In the genomic region with DNA sequence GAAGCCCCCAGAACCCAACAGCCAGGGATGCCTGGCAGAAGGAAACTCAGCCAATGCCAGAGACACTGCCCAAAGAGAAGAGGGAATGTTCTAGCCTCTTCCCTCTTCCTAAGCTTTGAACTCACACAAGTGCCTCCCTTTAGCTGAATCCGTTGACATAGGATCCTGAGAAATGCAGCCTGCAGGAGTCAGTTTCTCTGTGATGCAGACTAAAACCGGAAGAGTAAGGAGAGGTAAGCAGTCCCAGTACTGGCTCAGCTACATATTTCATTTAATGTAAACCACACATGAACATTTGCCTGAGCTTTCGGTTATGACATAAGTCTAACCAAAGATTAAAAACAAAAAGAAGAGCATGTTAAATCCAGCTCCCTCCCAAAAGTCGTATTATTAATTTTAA, we compare ENCODE assay signal across 21 cellular contexts.
DNase-seq lines count a peak whose midpoint lies in the region; ATAC-seq and TF ChIP-seq lines count a peak whose summit lies in the region.
"Had no signal": no experiment of that assay in that cellular context is flagged by ENCODE, and none has a peak within 500 bp of the region (broad histone marks: within the 10 kb centered on the region; RNA-seq: fewer than 3 reads in every experiment).

No MANE protein-coding gene starts in this region.

- H3K4me3 ChIP-seq in H7 (ENCODE audit: insufficient read depth, low read depth, low read length) (no peak overlapping the region), trophoblast cell (ENCODE audit: low read depth, low read length) (no peak overlapping the region), BE2C (ENCODE audit: low read depth, low read length) (no peak overlapping the region)
- H3K4me3 ChIP-seq: SJCRH30 had no signal

- no peak overlapping the region for H2BK120ac ChIP-seq in trophoblast cell (ENCODE audit: insufficient read depth, low read length, poor library complexity)

- H2AK5ac ChIP-seq in trophoblast cell (ENCODE audit: low read length): no peak overlapping the region

- no peak overlapping the region for H3K4me2 ChIP-seq in trophoblast cell (ENCODE audit: low read length)

- no peak overlapping the region for H3K18ac ChIP-seq in trophoblast cell (ENCODE audit: low read length)

- H2BK12ac ChIP-seq in trophoblast cell (ENCODE audit: low read length): no peak overlapping the region

- peak overlapping the region; percentile 71 for H2AFZ ChIP-seq in trophoblast cell (ENCODE audit: insufficient read depth, low read length, poor library complexity)

- H3K27ac ChIP-seq in trophoblast cell (ENCODE audit: low read depth, low read length): no peak overlapping the region
- H3K27ac ChIP-seq: SJCRH30 had no signal

- H3K27me3 Mint-ChIP-seq in WTC11 (ENCODE audit: low read depth): no peaks in the 10 kb centered on the region
- H3K27me3 Mint-ChIP-seq in chondrocyte (ENCODE audit: low read depth): peaks cover 3% of the 10 kb centered on the region
- H3K27me3 Mint-ChIP-seq: B cell had no signal

- H3K4me1 ChIP-seq in trophoblast cell (ENCODE audit: control insufficient read depth in 1 of 2, insufficient read depth in 2 of 2, low read length in 2 of 2): no peaks in the 10 kb centered on the region
- H3K4me1 ChIP-seq in BE2C: peaks cover 11% of the 10 kb centered on the region; the same call in 1 of the 2 replicates
- H3K4me1 ChIP-seq: SJCRH30 had no signal

- H3K36me3 Mint-ChIP-seq in WTC11: no peaks in the 10 kb centered on the region; the same call in 1 of the 2 replicates
- no peaks in the 10 kb centered on the region for H3K36me3 Mint-ChIP-seq in chondrocyte (ENCODE audit: low read depth)

- peak overlapping the region; percentile 19 for H3K27ac Mint-ChIP-seq in WTC11
- H3K27ac Mint-ChIP-seq in chondrocyte (ENCODE audit: unreplicated experiment): no peak overlapping the region
- H3K27ac Mint-ChIP-seq: B cell had no signal

- DNase-seq in H7: peak; percentile 19
- no peak for DNase-seq in WTC11 (ENCODE audit: low spot score)
- DNase-seq in iPS-NIHi7 (ENCODE audit: extremely low spot score): peak; percentile 18
- no peak for DNase-seq in trophoblast cell
- DNase-seq in GF-D8 (lab: John Stamatoyannopoulos, UW): no peak
- no peak for DNase-seq in BE2C
- no peak for DNase-seq in chondrocyte (ENCODE audit: low spot score)
- DNase-seq: Calu3, DND-41, GOT3, Karpas-422, NCI-H1105, NCI-H1436 treated with DMSO at 0.1 percent for 48 hours, NCI-H1930, NCI-H446 treated with DMSO at 0.1 percent for 48 hours, NCI-H526, OCI-M1, SJCRH30, T-helper 2 cell had no signal

- H3K9me3 Mint-ChIP-seq in WTC11 (no peaks in the 10 kb centered on the region), chondrocyte (ENCODE audit: low read depth) (no peaks in the 10 kb centered on the region)

- no peaks in the 10 kb centered on the region for H3K79me1 ChIP-seq in trophoblast cell (ENCODE audit: low read length)

- H3K14ac ChIP-seq in trophoblast cell (ENCODE audit: low read length): no peak overlapping the region

- H3K36me3 ChIP-seq in H7 (replicated peaks; ENCODE audit: control insufficient read depth, insufficient read depth, low read length) (no peaks in the 10 kb centered on the region), trophoblast cell (ENCODE audit: control insufficient read depth in 1 of 2, insufficient read depth in 2 of 2, low read length in 2 of 2) (no peaks in the 10 kb centered on the region), BE2C (no peaks in the 10 kb centered on the region)
- H3K36me3 ChIP-seq: SJCRH30 had no signal

- no peak overlapping the region for H3K23ac ChIP-seq in trophoblast cell (ENCODE audit: low read length)

- WGBS in trophoblast cell (ENCODE audit: extremely low coverage, insufficient coverage, insufficient read length): no CpG with 5 or more reads among the region's 4 CpGs

- no peak overlapping the region for H3K4ac ChIP-seq in trophoblast cell (ENCODE audit: low read depth, low read length)

- no peak overlapping the region for H2BK5ac ChIP-seq in trophoblast cell (ENCODE audit: low read depth, low read length, poor library complexity)

- H4K12ac ChIP-seq in trophoblast cell (ENCODE audit: low read depth, low read length): no peak overlapping the region

- H3K9ac ChIP-seq in trophoblast cell (ENCODE audit: low read length): no peak overlapping the region

- CTCF ChIA-PET in WTC11 (lab: Charles Lee): no interaction called here

- H4K8ac ChIP-seq in trophoblast cell (ENCODE audit: low read depth, low read length): no peak overlapping the region

- peaks cover 29% of the 10 kb centered on the region for H3K4me1 Mint-ChIP-seq in WTC11
- H3K4me1 Mint-ChIP-seq in chondrocyte (ENCODE audit: low read depth): peaks cover 3% of the 10 kb centered on the region
- H3K4me1 Mint-ChIP-seq: B cell had no signal

- H3K79me2 ChIP-seq in trophoblast cell (ENCODE audit: control insufficient read depth, insufficient read depth, low read length, poor library complexity): no peaks in the 10 kb centered on the region

- H3K4me3 Mint-ChIP-seq in WTC11 (no peak overlapping the region), chondrocyte (ENCODE audit: unreplicated experiment) (no peak overlapping the region)
- H3K4me3 Mint-ChIP-seq: B cell had no signal

- H4K91ac ChIP-seq in trophoblast cell (ENCODE audit: low read depth, low read length): no peak overlapping the region

- POLR2A ChIA-PET in WTC11 (lab: Charles Lee): no interaction called here

- H3K9me3 ChIP-seq in trophoblast cell (ENCODE audit: insufficient read depth, low read depth, low read length) (no peaks in the 10 kb centered on the region), BE2C (no peaks in the 10 kb centered on the region)
- H3K9me3 ChIP-seq: SJCRH30 had no signal

- no peaks in the 10 kb centered on the region for H3K27me3 ChIP-seq in H7 (ENCODE audit: control insufficient read depth, insufficient read depth, low read length)
- no peaks in the 10 kb centered on the region for H3K27me3 ChIP-seq in trophoblast cell (ENCODE audit: insufficient read depth, low read length)
- no peaks in the 10 kb centered on the region for H3K27me3 ChIP-seq in BE2C
- H3K27me3 ChIP-seq: SJCRH30 had no signal

- no peak for TF ChIP-seq CTCF in WTC11 (IDR thresholded peaks at IDR 0.05)
- no peak for TF ChIP-seq CTCF in BE2C (IDR thresholded peaks at IDR 0.05; ENCODE audit: low read depth, low read length)
- TF ChIP-seq CTCF in chondrocyte (IDR thresholded peaks at IDR 0.05): no peak

- peak; percentile 71 for ATAC-seq in WTC11
- ATAC-seq: SK-N-SH treated with all-trans-retinoic acid at 6 μM for 48 hours had no signal

TF ChIP-seq in WTC11, 78 proteins besides CTCF, POLR2A, EP300 and RAD21 (continues in another document):
- TF ChIP-seq, protein P1, sequence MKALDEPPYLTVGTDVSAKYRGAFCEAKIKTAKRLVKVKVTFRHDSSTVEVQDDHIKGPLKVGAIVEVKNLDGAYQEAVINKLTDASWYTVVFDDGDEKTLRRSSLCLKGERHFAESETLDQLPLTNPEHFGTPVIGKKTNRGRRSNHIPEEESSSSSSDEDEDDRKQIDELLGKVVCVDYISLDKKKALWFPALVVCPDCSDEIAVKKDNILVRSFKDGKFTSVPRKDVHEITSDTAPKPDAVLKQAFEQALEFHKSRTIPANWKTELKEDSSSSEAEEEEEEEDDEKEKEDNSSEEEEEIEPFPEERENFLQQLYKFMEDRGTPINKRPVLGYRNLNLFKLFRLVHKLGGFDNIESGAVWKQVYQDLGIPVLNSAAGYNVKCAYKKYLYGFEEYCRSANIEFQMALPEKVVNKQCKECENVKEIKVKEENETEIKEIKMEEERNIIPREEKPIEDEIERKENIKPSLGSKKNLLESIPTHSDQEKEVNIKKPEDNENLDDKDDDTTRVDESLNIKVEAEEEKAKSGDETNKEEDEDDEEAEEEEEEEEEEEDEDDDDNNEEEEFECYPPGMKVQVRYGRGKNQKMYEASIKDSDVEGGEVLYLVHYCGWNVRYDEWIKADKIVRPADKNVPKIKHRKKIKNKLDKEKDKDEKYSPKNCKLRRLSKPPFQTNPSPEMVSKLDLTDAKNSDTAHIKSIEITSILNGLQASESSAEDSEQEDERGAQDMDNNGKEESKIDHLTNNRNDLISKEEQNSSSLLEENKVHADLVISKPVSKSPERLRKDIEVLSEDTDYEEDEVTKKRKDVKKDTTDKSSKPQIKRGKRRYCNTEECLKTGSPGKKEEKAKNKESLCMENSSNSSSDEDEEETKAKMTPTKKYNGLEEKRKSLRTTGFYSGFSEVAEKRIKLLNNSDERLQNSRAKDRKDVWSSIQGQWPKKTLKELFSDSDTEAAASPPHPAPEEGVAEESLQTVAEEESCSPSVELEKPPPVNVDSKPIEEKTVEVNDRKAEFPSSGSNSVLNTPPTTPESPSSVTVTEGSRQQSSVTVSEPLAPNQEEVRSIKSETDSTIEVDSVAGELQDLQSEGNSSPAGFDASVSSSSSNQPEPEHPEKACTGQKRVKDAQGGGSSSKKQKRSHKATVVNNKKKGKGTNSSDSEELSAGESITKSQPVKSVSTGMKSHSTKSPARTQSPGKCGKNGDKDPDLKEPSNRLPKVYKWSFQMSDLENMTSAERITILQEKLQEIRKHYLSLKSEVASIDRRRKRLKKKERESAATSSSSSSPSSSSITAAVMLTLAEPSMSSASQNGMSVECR (CRISPR knock-in tag; IDR thresholded peaks at IDR 0.05; ENCODE audit: borderline replicate concordance): no peak
- TF ChIP-seq, protein P2, sequence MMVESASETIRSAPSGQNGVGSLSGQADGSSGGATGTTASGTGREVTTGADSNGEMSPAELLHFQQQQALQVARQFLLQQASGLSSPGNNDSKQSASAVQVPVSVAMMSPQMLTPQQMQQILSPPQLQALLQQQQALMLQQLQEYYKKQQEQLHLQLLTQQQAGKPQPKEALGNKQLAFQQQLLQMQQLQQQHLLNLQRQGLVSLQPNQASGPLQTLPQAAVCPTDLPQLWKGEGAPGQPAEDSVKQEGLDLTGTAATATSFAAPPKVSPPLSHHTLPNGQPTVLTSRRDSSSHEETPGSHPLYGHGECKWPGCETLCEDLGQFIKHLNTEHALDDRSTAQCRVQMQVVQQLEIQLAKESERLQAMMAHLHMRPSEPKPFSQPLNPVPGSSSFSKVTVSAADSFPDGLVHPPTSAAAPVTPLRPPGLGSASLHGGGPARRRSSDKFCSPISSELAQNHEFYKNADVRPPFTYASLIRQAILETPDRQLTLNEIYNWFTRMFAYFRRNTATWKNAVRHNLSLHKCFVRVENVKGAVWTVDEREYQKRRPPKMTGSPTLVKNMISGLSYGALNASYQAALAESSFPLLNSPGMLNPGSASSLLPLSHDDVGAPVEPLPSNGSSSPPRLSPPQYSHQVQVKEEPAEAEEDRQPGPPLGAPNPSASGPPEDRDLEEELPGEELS (CRISPR knock-in tag; IDR thresholded peaks at IDR 0.05): no peak
- no peak for TF ChIP-seq HMGA2 (CRISPR knock-in tag; IDR thresholded peaks at IDR 0.05)
- TF ChIP-seq, protein P3, sequence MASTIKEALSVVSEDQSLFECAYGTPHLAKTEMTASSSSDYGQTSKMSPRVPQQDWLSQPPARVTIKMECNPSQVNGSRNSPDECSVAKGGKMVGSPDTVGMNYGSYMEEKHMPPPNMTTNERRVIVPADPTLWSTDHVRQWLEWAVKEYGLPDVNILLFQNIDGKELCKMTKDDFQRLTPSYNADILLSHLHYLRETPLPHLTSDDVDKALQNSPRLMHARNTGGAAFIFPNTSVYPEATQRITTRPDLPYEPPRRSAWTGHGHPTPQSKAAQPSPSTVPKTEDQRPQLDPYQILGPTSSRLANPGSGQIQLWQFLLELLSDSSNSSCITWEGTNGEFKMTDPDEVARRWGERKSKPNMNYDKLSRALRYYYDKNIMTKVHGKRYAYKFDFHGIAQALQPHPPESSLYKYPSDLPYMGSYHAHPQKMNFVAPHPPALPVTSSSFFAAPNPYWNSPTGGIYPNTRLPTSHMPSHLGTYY (CRISPR knock-in tag; IDR thresholded peaks at IDR 0.05): no peak

Comparison
In these comparisons a context has a peak if more than half of its experiments do, and no peak if none do; other contexts are left out.
1. DNase-seq: peak in H7 (single experiment) and iPS-NIHi7 (single experiment); none in WTC11 (single experiment), trophoblast cell (0 of 2), GF-D8 (single experiment), BE2C (single experiment) and chondrocyte (single experiment).